ENCODE assay signal across 1 cellular context in genomic region chr1:183105449-183105848, GRCh38.
TF ChIP-seq lines count a peak whose summit lies in the region.

No MANE protein-coding gene starts in this region.

TF ChIP-seq in SK-N-SH treated with all-trans-retinoic acid at 6 μM for 48 hours, 23 proteins besides CTCF, POLR2A, EP300 and RAD21 (continued from another document):
- no peak for TF ChIP-seq TOX (CRISPR knock-in tag; IDR thresholded peaks at IDR 0.05; ENCODE audit: borderline replicate concordance)
- TF ChIP-seq ESRRG (CRISPR knock-in tag; IDR thresholded peaks at IDR 0.05), result no peak
- no peak for TF ChIP-seq PATZ1 (CRISPR knock-in tag; IDR thresholded peaks at IDR 0.05; ENCODE audit: borderline replicate concordance)
- no peak for TF ChIP-seq ZNF565 (CRISPR knock-in tag; conservative IDR thresholded peaks at IDR 0.05; ENCODE audit: low read depth)
